In the genomic region with DNA sequence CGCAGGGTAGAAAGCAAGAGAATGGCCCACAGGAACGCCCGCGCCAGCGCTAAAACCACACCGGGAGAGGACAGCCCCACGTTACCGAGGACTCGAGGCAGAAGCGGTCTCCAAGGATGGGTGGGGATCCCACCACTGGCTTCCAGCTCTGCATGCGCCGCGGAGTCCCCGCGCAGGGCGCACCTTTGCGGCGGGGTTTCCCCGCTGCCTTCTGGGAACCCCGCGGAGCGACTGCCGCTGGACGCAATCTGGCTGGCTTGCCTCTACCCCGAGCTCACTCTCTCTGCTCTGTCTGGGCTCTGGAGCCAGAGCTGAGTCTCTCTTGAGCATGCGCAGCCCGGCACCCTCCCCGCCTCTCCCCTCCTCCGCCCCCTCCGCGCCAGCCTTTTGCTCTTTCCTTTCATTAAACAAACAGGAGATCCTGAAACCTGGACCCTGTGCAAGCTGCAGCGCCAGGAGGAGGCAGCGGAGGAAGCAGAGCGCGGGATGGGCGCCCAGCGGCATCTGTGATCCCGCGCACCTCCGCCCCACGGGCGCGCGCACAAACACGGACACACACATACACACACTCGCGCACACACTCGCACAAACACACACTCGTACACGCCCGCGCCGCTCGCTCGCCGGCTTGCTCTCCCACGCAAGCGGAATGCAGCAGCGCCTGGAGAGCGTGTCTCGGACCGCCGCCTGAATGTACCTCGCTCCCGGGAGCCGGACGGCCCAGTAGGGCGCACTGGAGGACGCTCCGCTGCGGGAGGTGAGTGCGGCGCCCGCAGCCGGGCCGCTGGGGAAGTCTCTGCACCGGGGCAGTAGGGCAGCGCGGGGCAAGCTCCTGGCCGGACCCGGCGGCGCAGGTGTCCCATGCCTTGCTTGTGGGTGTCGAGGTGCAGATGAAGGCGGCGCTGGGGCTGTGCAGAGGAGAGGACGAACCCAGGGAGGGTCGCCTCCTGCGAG, we compare ENCODE assay signal across 8 cellular contexts. TPM values are rescaled to one million over a fixed set of nuclear protein-coding genes. Genes with fewer than 3 reads are reported as not detected.
A peak's percentile ranks its signal among the peaks of the same experiment; 100 is the strongest.
DNase-seq lines count a peak whose midpoint lies in the region; ATAC-seq and TF ChIP-seq lines count a peak whose summit lies in the region.

A gene (plus strand): TSS at position 382 of the 954 bp plus-strand sequence.

- intact Hi-C loops in stomach (cut with DNase I; ENCODE audit: low total_unique reads) = no loop called here

- H3K4me3 ChIP-seq in HAP-1 (peak within 1 kb of the TSS; percentile 6; the same call in 1 of the 2 replicates), stomach (peak within 1 kb of the TSS; percentile 36 to 63 (median 54))

- H3K27me3 ChIP-seq in HAP-1 (ENCODE audit: low read depth) = peaks cover 27% of the 10 kb centered on the region
- peaks cover 0 to 51% (median 19%) of the 10 kb centered on the region in 3 donors for H3K27me3 ChIP-seq in stomach

- no peak for TF ChIP-seq CTCF in stomach (IDR thresholded peaks at IDR 0.05)

- 1 to 4% (median 2%) methylated on average over 22 to 89 of the region's 89 CpGs for WGBS in stomach, 5 donors

- H3K9me3 ChIP-seq in HAP-1 (no peaks in the 10 kb centered on the region), stomach (no peaks in the 10 kb centered on the region)

- DNase-seq in HAP-1 (ENCODE audit: low spot score in 2 of 2) (peak in 1 of 2 experiments; percentile 33), NCI-H510A (lab: John Stamatoyannopoulos, UW) (peak; percentile 61), caudate nucleus (lab: John Stamatoyannopoulos, UW) (peak in 59 of 61 donors; percentile 6 to 91 (median 80)), kidney tubule cell (ENCODE audit: low spot score) (peak; percentile 78), stomach (peak; percentile 51), GDM1 (lab: John Stamatoyannopoulos, UW) (no peak)

- no peaks in the 10 kb centered on the region for H3K4me1 ChIP-seq in HAP-1
- H3K4me1 ChIP-seq in stomach = peaks cover 0 to 34% (median 16%) of the 10 kb centered on the region in 4 donors

- H3K27ac ChIP-seq in caudate nucleus (ENCODE audit: low read depth, low read length) (peak within 1 kb of the TSS; percentile 82), stomach (no peak within 1 kb of the TSS)

- no peak for TF ChIP-seq POLR2A in stomach (IDR thresholded peaks at IDR 0.05)

- no peaks in the 10 kb centered on the region for H3K36me3 ChIP-seq in HAP-1 (replicated peaks)
- no peaks in the 10 kb centered on the region for H3K36me3 ChIP-seq in stomach

- in situ Hi-C loops in HAP-1 (cut with MboI; ENCODE audit: low sequenced_read_pairs) = no loop called here

- TF ChIP-seq EP300 in stomach (IDR thresholded peaks at IDR 0.05) = no peak

- ATAC-seq in GM18873 (IDR thresholded peaks at IDR 0.05; ENCODE audit: low FRiP score, unreplicated experiment) = no peak
- no peak for ATAC-seq in GM21526 (IDR thresholded peaks at IDR 0.05; ENCODE audit: low FRiP score, unreplicated experiment)

RNA-seq across cellular contexts. Expression of the gene that starts here (rescaled TPM):
- 1 to 10 TPM in 1 of 5 donors, not detected in 4; 1.7 TPM for total RNA-seq in stomach
- polyA plus RNA-seq in stomach = under 1 TPM in 1 of 3 donors, not detected in 2; 0.13 TPM
